Comparison of ENCODE assay signal across 8 cellular contexts in genomic region chr15:58331562-58331902, GRCh38.
A peak's percentile ranks its signal among the peaks of the same experiment; 100 is the strongest.
DNase-seq lines count a peak whose midpoint lies in the region; ATAC-seq and TF ChIP-seq lines count a peak whose summit lies in the region.

No MANE protein-coding gene starts in this region.

- 17 to 41% (median 31%) methylated on average over 2 of the region's 2 CpGs for WGBS in spleen, 5 donors

- no peak for DNase-seq in Right ventricle myocardium superior
- no peak for DNase-seq in spleen
- no peak for DNase-seq in NCI-H2196 treated with DMSO at 0.1 percent for 48 hours (lab: John Stamatoyannopoulos, UW; ENCODE audit: unreplicated experiment)
- no peak for DNase-seq in foreskin melanocyte
- no peak for DNase-seq in erythroblast (lab: John Stamatoyannopoulos, UW)

- peak; percentile 19 for ATAC-seq in HG02884 (IDR thresholded peaks at IDR 0.05; ENCODE audit: unreplicated experiment)
- ATAC-seq in Right ventricle myocardium superior (ENCODE audit: poor library complexity) = peak; percentile 42
- ATAC-seq in GM19463 (IDR thresholded peaks at IDR 0.05; ENCODE audit: unreplicated experiment) = no peak

- intact Hi-C loops in Right ventricle myocardium superior (cut with DNase I) (no loop called here), spleen (cut with DNase I; ENCODE audit: low total_unique reads) (loop anchor here (10.0 kb wide), 1 partner anchor 57 kb away; no protein-coding TSS in a partner anchor)

- peak overlapping the region in 1 of 8 donors; percentile 26 for H3K4me3 ChIP-seq in spleen

- peaks cover 12 to 42% (median 30%) of the 10 kb centered on the region in 6 donors for H3K4me1 ChIP-seq in spleen

- TF ChIP-seq CTCF in VCaP (conservative IDR thresholded peaks at IDR 0.05) (no peak), spleen (IDR thresholded peaks at IDR 0.05 in 8 of 11, conservative IDR thresholded peaks at IDR 0.05 in 3 of 11) (no peak)

- no peaks in the 10 kb centered on the region for H3K36me3 ChIP-seq in spleen

- H3K27me3 ChIP-seq in spleen (replicated peaks in 1 of 7) = no peaks in the 10 kb centered on the region

- TF ChIP-seq POLR2A in spleen (IDR thresholded peaks at IDR 0.05) = no peak
- TF ChIP-seq POLR2A in erythroblast (IDR thresholded peaks at IDR 0.05; ENCODE audit: low read length) = no peak

- H3K27ac ChIP-seq in VCaP (peak overlapping the region; percentile 99), spleen (peak overlapping the region; percentile 61 to 91 (median 84))

- H3K9me3 ChIP-seq in spleen = peaks cover 0 to 10% (median 3%) of the 10 kb centered on the region in 8 donors
